In the genomic region with DNA sequence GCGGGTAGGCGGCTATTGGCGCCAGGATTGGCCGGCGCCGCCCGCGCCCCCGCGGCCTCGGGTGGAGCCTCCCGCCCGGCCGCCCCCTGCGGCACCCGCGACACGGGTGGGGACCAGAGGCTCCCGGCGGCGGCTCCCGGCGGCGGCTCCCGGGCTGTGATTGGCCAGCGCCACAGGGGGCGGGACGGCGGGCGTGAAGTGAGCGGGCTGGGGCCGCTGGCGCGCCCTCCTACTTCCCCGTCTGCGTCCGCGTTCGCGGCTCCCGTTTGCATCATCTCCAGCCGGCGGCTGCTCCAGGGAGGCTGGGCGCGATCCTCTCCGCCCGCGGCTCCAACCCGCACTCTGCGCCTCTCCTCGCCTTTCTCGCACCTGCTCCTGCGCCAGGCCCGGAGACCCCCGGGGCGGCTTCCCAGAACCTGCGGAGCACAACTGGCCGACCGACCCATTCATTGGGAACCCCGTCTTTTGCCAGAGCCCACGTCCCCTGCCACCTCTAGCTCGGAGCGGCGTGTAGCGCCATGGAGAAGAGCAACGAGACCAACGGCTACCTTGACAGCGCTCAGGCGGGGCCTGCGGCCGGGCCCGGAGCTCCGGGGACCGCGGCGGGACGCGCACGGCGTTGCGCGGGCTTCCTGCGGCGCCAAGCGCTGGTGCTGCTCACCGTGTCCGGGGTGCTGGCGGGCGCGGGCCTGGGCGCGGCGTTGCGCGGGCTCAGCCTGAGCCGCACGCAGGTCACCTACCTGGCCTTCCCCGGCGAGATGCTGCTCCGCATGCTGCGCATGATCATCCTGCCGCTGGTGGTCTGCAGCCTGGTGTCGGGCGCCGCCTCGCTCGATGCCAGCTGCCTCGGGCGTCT, we compare ENCODE assay signal across 8 cellular contexts. TPM values are rescaled to one million over a fixed set of nuclear protein-coding genes. Genes with fewer than 3 reads are reported as not detected.
DNase-seq lines count a peak whose midpoint lies in the region; ATAC-seq and TF ChIP-seq lines count a peak whose summit lies in the region.

A gene (plus strand): TSS at position 274 of the 856 bp plus-strand sequence. CDS start 245 bp downstream, at position 519.

- no peaks in the 10 kb centered on the region for H3K9me3 Mint-ChIP-seq in activated CD4-positive, alpha-beta T cell treated with anti-CD3 and anti-CD28 coated beads, Interleukin-2, amount 10 ng/mL, durations not matched to agents 24 days and 14 days

- peaks cover 16% of the 10 kb centered on the region for H3K27me3 Mint-ChIP-seq in activated CD4-positive, alpha-beta T cell treated with anti-CD3 and anti-CD28 coated beads, Interleukin-2, amount 10 ng/mL, durations not matched to agents 24 days and 14 days

- H3K4me1 Mint-ChIP-seq in activated CD4-positive, alpha-beta T cell treated with anti-CD3 and anti-CD28 coated beads, Interleukin-2, amount 10 ng/mL, durations not matched to agents 24 days and 14 days, result peaks cover 57% of the 10 kb centered on the region

- no peaks in the 10 kb centered on the region for H3K9me3 ChIP-seq in left lung

- peak; percentile 85 for ATAC-seq in HG03432 (IDR thresholded peaks at IDR 0.05; ENCODE audit: unreplicated experiment)
- ATAC-seq in left lung, result peak; percentile 94

- H3K27ac Mint-ChIP-seq in activated CD4-positive, alpha-beta T cell treated with anti-CD3 and anti-CD28 coated beads, Interleukin-2, amount 10 ng/mL, durations not matched to agents 24 days and 14 days, result peak within 1 kb of the TSS; percentile 84

- H3K36me3 ChIP-seq in left lung, result no peaks in the 10 kb centered on the region

- H3K36me3 Mint-ChIP-seq in activated CD4-positive, alpha-beta T cell treated with anti-CD3 and anti-CD28 coated beads, Interleukin-2, amount 10 ng/mL, durations not matched to agents 24 days and 14 days (ENCODE audit: low read depth), result peaks cover 17% of the 10 kb centered on the region

- intact Hi-C loops in activated CD4-positive, alpha-beta T cell treated with anti-CD3 and anti-CD28 coated beads, Interleukin-2, amount 10 ng/mL, durations not matched to agents 24 days and 14 days (cut with micrococcal nuclease), result loop anchor here (1.0 to 10.0 kb wide), 14 partner anchors 43 to 955 kb away; a partner anchor contains a TSS
- intact Hi-C loops in left lung (cut with DNase I), result no loop called here

- H3K4me3 ChIP-seq in coronary artery (peak within 1 kb of the TSS; percentile 91), left lung (peak within 1 kb of the TSS; percentile 61 to 71)

- DNase-seq in AG20443 (ENCODE audit: low spot score) (peak; percentile 97), GM19238 (ENCODE audit: insufficient read length, low spot score) (peak; percentile 83), NCI-H510A (lab: John Stamatoyannopoulos, UW) (peak; percentile 88), coronary artery (ENCODE audit: low spot score) (peak; percentile 96), left lung (peak; percentile 95 to 98)
- DNase-seq in activated CD4-positive, alpha-beta T cell treated with anti-CD3 and anti-CD28 coated beads, Interleukin-2, amount 10 ng/mL, durations not matched to agents 24 days and 14 days, result peak; percentile 96
- DNase-seq in stimulated activated CD4-positive, alpha-beta T cell treated with anti-CD3 and anti-CD28 coated beads, Interleukin-2, amount 100 ng/mL, for 48 hours, result peak; percentile 79 to 87

- H3K27ac ChIP-seq in coronary artery (peak within 1 kb of the TSS; percentile 91 to 96), left lung (peak within 1 kb of the TSS; percentile 94 to 95)

- TF ChIP-seq CTCF in coronary artery (IDR thresholded peaks at IDR 0.05) (no peak), left lung (IDR thresholded peaks at IDR 0.05) (no peak)

- H3K4me3 Mint-ChIP-seq in activated CD4-positive, alpha-beta T cell treated with anti-CD3 and anti-CD28 coated beads, Interleukin-2, amount 10 ng/mL, durations not matched to agents 24 days and 14 days, result peak within 1 kb of the TSS; percentile 91

- H3K27me3 ChIP-seq in left lung, result no peaks in the 10 kb centered on the region

- H3K4me1 ChIP-seq in left lung, result peaks cover 5 to 48% of the 10 kb centered on the region in 2 donors

RNA-seq across cellular contexts. Expression of the gene that starts here (rescaled TPM):
- total RNA-seq in activated CD4-positive, alpha-beta T cell treated with anti-CD3 and anti-CD28 coated beads, Interleukin-2, amount 10 ng/mL, durations not matched to agents 24 days and 14 days, result 12.4 and 13.1 TPM in 2 replicates
- 10 to 100 TPM; 16.9 to 21.9 TPM for total RNA-seq in left lung

Comparison
In these comparisons a context has a peak if more than half of its experiments do, and no peak if none do; other contexts are left out.
1. Peak in every context shown above with its lines: DNase-seq, ATAC-seq, H3K4me3 ChIP-seq and H3K27ac ChIP-seq.